8 cellular contexts compared by ENCODE assay signal in the genomic region with DNA sequence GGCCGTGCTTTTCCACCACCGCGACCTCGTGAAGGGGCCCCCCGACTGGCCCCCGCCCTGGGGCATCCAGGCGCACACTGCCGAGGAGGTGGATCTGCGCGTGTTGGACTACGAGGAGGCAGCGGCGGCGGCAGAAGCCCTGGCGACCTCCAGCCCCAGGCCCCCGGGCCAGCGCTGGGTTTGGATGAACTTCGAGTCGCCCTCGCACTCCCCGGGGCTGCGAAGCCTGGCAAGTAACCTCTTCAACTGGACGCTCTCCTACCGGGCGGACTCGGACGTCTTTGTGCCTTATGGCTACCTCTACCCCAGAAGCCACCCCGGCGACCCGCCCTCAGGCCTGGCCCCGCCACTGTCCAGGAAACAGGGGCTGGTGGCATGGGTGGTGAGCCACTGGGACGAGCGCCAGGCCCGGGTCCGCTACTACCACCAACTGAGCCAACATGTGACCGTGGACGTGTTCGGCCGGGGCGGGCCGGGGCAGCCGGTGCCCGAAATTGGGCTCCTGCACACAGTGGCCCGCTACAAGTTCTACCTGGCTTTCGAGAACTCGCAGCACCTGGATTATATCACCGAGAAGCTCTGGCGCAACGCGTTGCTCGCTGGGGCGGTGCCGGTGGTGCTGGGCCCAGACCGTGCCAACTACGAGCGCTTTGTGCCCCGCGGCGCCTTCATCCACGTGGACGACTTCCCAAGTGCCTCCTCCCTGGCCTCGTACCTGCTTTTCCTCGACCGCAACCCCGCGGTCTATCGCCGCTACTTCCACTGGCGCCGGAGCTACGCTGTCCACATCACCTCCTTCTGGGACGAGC. TPM values are rescaled to one million over a fixed set of nuclear protein-coding genes. Genes with fewer than 3 reads are reported as not detected.
DNase-seq lines count a peak whose midpoint lies in the region; ATAC-seq and TF ChIP-seq lines count a peak whose summit lies in the region.

No MANE protein-coding gene starts in this region.

- DNase-seq in A673 (ENCODE audit: low spot score) = no peak
- peak; percentile 70 for DNase-seq in HT-29 (ENCODE audit: low spot score)
- no peak for DNase-seq in brain microvascular endothelial cell
- DNase-seq in left kidney (ENCODE audit: low read depth, low spot score) = peak; percentile 64
- no peak for DNase-seq in NOMO-1 treated with DMSO at 0.1 percent for 48 hours (lab: John Stamatoyannopoulos, UW; ENCODE audit: unreplicated experiment)
- no peak for DNase-seq in Karpas-422

- H4K20me1 ChIP-seq in Karpas-422 (ENCODE audit: insufficient read depth, low read depth, low read length) = no peaks in the 10 kb centered on the region

- no peaks in the 10 kb centered on the region for H3K27me3 ChIP-seq in A673 (replicated peaks; ENCODE audit: insufficient read depth, low read depth, low read length, poor library complexity)
- H3K27me3 ChIP-seq in brain microvascular endothelial cell (replicated peaks) = no peaks in the 10 kb centered on the region
- H3K27me3 ChIP-seq in subcutaneous abdominal adipose tissue (ENCODE audit: control insufficient read depth in 5 of 5, insufficient read depth in 4 of 5, low read length in 5 of 5) = no peaks in the 10 kb centered on the region
- H3K27me3 ChIP-seq in Karpas-422 (ENCODE audit: low read length) = no peaks in the 10 kb centered on the region

- TF ChIP-seq CTCF in A673 (conservative IDR thresholded peaks at IDR 0.05; ENCODE audit: low read depth, low read length) = no peak
- peak; percentile 1 for TF ChIP-seq CTCF in brain microvascular endothelial cell (IDR thresholded peaks at IDR 0.05; ENCODE audit: low read depth, low read length, missing control alignments)

- no peaks in the 10 kb centered on the region for H3K79me2 ChIP-seq in Karpas-422 (ENCODE audit: low read length)

- H3K4me1 ChIP-seq in A673 (ENCODE audit: insufficient read depth, low read length, poor library complexity, severe bottlenecking) (peaks cover 26% of the 10 kb centered on the region), subcutaneous abdominal adipose tissue (ENCODE audit: control insufficient read depth in 5 of 5, insufficient read depth in 5 of 5, low read length in 5 of 5) (peaks cover 0 to 51% (median 46%) of the 10 kb centered on the region in 5 donors), Karpas-422 (ENCODE audit: low read length) (peaks cover 10% of the 10 kb centered on the region)

- H3K9me3 ChIP-seq in A673 (ENCODE audit: low read depth, low read length, poor library complexity, severe bottlenecking) = no peaks in the 10 kb centered on the region
- H3K9me3 ChIP-seq in subcutaneous abdominal adipose tissue (ENCODE audit: control insufficient read depth in 5 of 5, low read length in 5 of 5) = no peaks in the 10 kb centered on the region
- no peaks in the 10 kb centered on the region for H3K9me3 ChIP-seq in Karpas-422 (ENCODE audit: low read length)

- H3K9ac ChIP-seq in subcutaneous abdominal adipose tissue (ENCODE audit: low read length in 5 of 5) = peak overlapping the region in 4 of 5 donors; percentile 59 to 90 (median 78)
- no peak overlapping the region for H3K9ac ChIP-seq in Karpas-422 (ENCODE audit: low read length)

- no peak for ATAC-seq in GM19035 (IDR thresholded peaks at IDR 0.05; ENCODE audit: unreplicated experiment)

- no TSS peak for BruUV-seq in A673 (replicated peaks; lab: Mats Ljungman, UMichigan)

- POLR2A ChIA-PET in A673 (lab: Charles Lee; ENCODE audit: low non-redundant PET) = no interaction called here

- H3K36me3 ChIP-seq in A673 (ENCODE audit: insufficient read depth, low read length, poor library complexity, severe bottlenecking) = peaks cover 7% of the 10 kb centered on the region
- no peaks in the 10 kb centered on the region for H3K36me3 ChIP-seq in brain microvascular endothelial cell (replicated peaks)
- H3K36me3 ChIP-seq in subcutaneous abdominal adipose tissue (ENCODE audit: control insufficient read depth in 5 of 5, insufficient read depth in 5 of 5, low read length in 5 of 5) = peaks cover 0 to 4% (median 0%) of the 10 kb centered on the region in 5 donors
- no peaks in the 10 kb centered on the region for H3K36me3 ChIP-seq in Karpas-422 (ENCODE audit: insufficient read depth, low read length)

- in situ Hi-C loops in brain microvascular endothelial cell (cut with HindIII; ENCODE audit: low pct_ligation_motif_present, low sequenced_read_pairs) = no loop called here

- intact Hi-C loops in A673 (cut with micrococcal nuclease; ENCODE audit: unreplicated experiment) = no loop called here

- H3K4me2 ChIP-seq in Karpas-422 (ENCODE audit: low read depth, low read length, poor library complexity, severe bottlenecking) = no peak overlapping the region

- H3K27ac ChIP-seq in A673 (ENCODE audit: low read depth, low read length, poor library complexity, severe bottlenecking) = peak overlapping the region; percentile 97
- no peak overlapping the region for H3K27ac ChIP-seq in brain microvascular endothelial cell
- peak overlapping the region; percentile 93 for H3K27ac ChIP-seq in subcutaneous abdominal adipose tissue (ENCODE audit: low read depth, low read length)
- no peak overlapping the region for H3K27ac ChIP-seq in Karpas-422 (ENCODE audit: low read length)

- H3K4me3 ChIP-seq in A673 (ENCODE audit: low read depth, low read length, poor library complexity, severe bottlenecking) (peak overlapping the region; percentile 73), brain microvascular endothelial cell (ENCODE audit: low read depth, low read length) (peak overlapping the region; percentile 63), subcutaneous abdominal adipose tissue (ENCODE audit: low read depth in 1 of 5, low read length in 5 of 5) (peak overlapping the region; percentile 61 to 85 (median 76)), Karpas-422 (ENCODE audit: low read length) (no peak overlapping the region)

- H2AFZ ChIP-seq in Karpas-422 (ENCODE audit: low read length) = no peak overlapping the region

- no peaks in the 10 kb centered on the region for H3K9me2 ChIP-seq in Karpas-422 (replicated peaks; ENCODE audit: insufficient read depth, low read length)

- CTCF ChIA-PET in A673 (lab: Charles Lee) = no interaction called here

RNA-seq across cellular contexts. Expression of a gene that starts 1.3 kb away (rescaled TPM):
- total RNA-seq in A673 (2021) = 6.8 and 7.7 TPM in 2 replicates
- 54.4 and 55.1 TPM in 2 replicates for total RNA-seq in HT-29 (2014; rRNA removed; shearing (Covaris generic))
- 0.34 and 0.90 TPM in 2 replicates for total RNA-seq in Karpas-422 (2014; rRNA removed; shearing (Covaris generic); ENCODE audit: low replicate concordance)

RNA-seq across cellular contexts. Expression of a gene that starts 22.1 kb away (rescaled TPM):
- 1.6 and 2.5 TPM in 2 replicates for total RNA-seq in A673 (2021)
- 4.0 and 8.7 TPM in 2 replicates for total RNA-seq in HT-29 (2014; rRNA removed; shearing (Covaris generic))
- 0.30 TPM in 1 of 2 replicates, not detected in the other for total RNA-seq in Karpas-422 (2014; rRNA removed; shearing (Covaris generic); ENCODE audit: low replicate concordance)

RNA-seq across cellular contexts. Expression of a gene that starts 32.8 kb away (rescaled TPM):
- total RNA-seq in A673 (2021) = not detected in 2 replicates
- not detected in 2 replicates for total RNA-seq in HT-29 (2014; rRNA removed; shearing (Covaris generic))
- total RNA-seq in Karpas-422 (2014; rRNA removed; shearing (Covaris generic); ENCODE audit: low replicate concordance) = not detected in 2 replicates

RNA-seq across cellular contexts. Expression of a gene that starts 51.3 kb away (rescaled TPM):
- total RNA-seq in A673 (2021) = 14.6 and 15.5 TPM in 2 replicates
- total RNA-seq in HT-29 (2014; rRNA removed; shearing (Covaris generic)) = 4.3 and 7.5 TPM in 2 replicates
- total RNA-seq in Karpas-422 (2014; rRNA removed; shearing (Covaris generic); ENCODE audit: low replicate concordance) = 60.8 and 112 TPM in 2 replicates

RNA-seq across cellular contexts. Expression of a gene that starts 51.4 kb away (rescaled TPM):
- total RNA-seq in A673 (2021) = 42.6 and 44.7 TPM in 2 replicates
- 17.2 and 17.9 TPM in 2 replicates for total RNA-seq in HT-29 (2014; rRNA removed; shearing (Covaris generic))
- 64.5 and 115 TPM in 2 replicates for total RNA-seq in Karpas-422 (2014; rRNA removed; shearing (Covaris generic); ENCODE audit: low replicate concordance)

Comparison
In these comparisons a context has a peak if more than half of its experiments do, and no peak if none do; other contexts are left out.
1. DNase-seq: peak in HT-29 (single experiment) and left kidney (single experiment); none in A673 (single experiment), brain microvascular endothelial cell (single experiment), NOMO-1 treated with DMSO at 0.1 percent for 48 hours (single experiment) and Karpas-422 (single experiment).
2. H3K27ac ChIP-seq: peak in A673 (single experiment) and subcutaneous abdominal adipose tissue (single experiment); none in brain microvascular endothelial cell (single experiment) and Karpas-422 (single experiment).